Comparison of ENCODE assay signal across 11 cellular contexts in the genomic region with DNA sequence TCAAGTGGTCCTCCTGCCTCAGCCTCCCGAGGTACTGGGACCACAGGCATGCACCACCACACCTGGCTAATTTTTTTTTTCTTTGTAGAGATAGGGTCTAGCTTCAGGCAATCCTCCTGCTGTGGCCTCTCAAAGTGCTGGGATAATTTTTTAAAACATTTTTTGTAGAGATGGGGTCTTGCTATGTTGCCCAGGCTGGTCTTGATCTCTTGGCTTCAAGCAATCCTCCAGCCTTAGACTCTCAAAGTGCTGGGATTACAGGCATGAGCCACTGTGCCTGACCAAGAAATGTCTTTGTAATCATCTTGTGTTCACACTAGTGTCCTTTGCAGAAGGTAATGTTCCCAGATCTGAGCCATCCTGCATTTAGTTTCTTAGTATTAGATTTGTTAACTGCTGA.
"Had no signal": no experiment of that assay in that cellular context is flagged by ENCODE, and none has a peak within 500 bp of the region (broad histone marks: within the 10 kb centered on the region; RNA-seq: fewer than 3 reads in every experiment).

No MANE protein-coding gene starts in this region.

- DNase-seq: activated CD8-positive, alpha-beta memory T cell treated with anti-CD3 and anti-CD28 coated beads, Interleukin-2, amount 10 ng/mL, durations not matched to agents 7 days and 5 days; activated gamma-delta T cell treated with Interleukin-2 at 50 U/mL for 16 hours; activated T-cell treated with anti-CD3 and anti-CD28 coated beads, Interleukin-2, amount 50 U/mL, for 48 hours; amygdala; kidney; left ventricle myocardium inferior; mesenchymal stem cell; SJCRH30; tibial artery had no signal

- H3K9me3 ChIP-seq: SJCRH30 had no signal

- H3K27me3 Mint-ChIP-seq: activated CD8-positive, alpha-beta memory T cell treated with anti-CD3 and anti-CD28 coated beads, Interleukin-2, amount 10 ng/mL, durations not matched to agents 7 days and 5 days; brain had no signal

- H3K27me3 ChIP-seq: SJCRH30, tibial artery had no signal

- ATAC-seq: activated CD8-positive, alpha-beta memory T cell treated with anti-CD3 and anti-CD28 coated beads, Interleukin-2, amount 10 ng/mL, durations not matched to agents 7 days and 5 days had no signal

- H3K27ac ChIP-seq: left ventricle myocardium inferior, SJCRH30, skin epidermis, tibial artery had no signal

- H3K27ac Mint-ChIP-seq: brain had no signal

- H3K4me3 Mint-ChIP-seq: activated CD8-positive, alpha-beta memory T cell treated with anti-CD3 and anti-CD28 coated beads, Interleukin-2, amount 10 ng/mL, durations not matched to agents 7 days and 5 days; brain had no signal
